Comparison of ENCODE assay signal across 8 cellular contexts in the genomic region with DNA sequence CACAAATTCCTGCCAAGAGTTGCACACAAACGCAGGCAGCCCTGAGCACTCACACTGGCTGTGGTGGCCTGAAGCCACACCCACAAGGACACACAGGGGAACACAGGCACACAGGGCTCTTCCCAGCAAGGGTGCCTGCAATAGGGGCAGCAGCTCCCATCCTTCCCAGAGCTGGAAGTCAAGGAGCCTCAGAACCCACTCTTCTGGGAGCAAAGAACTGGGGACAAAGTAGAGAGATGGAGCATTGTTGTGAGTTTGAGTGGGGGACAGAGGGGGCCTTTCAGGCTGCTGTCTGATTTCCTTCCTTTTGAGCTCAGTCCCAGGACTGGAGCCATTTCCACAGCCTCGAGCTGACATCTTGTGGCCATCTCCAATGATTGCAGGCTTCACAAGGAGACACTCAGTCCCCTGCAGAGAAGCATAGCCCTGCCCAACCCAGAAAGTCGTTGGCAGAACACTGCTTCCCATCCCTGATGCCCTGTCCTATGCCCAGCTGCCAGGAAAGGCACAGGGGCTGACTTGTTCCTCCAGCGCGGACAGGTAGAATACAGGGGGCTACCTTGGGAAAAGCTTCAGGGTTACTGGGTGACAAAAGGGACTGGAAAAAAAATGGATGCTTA. TPM values are rescaled to one million over a fixed set of nuclear protein-coding genes. Genes with fewer than 3 reads are reported as not detected.
A peak's percentile ranks its signal among the peaks of the same experiment; 100 is the strongest.
DNase-seq lines count a peak whose midpoint lies in the region; ATAC-seq and TF ChIP-seq lines count a peak whose summit lies in the region.

No MANE protein-coding gene starts in this region.

- H3K4me1 ChIP-seq in thyroid gland = peaks cover 0 to 5% of the 10 kb centered on the region in 2 donors

- peak; percentile 55 for DNase-seq in activated CD4-positive, alpha-beta T cell treated with anti-CD3 and anti-CD28 coated beads for 48 hours
- no peak for DNase-seq in activated CD4-positive, alpha-beta T cell treated with anti-CD3 and anti-CD28 coated beads, Interleukin-2, amount 50 U/mL, for 1 hour
- peak; percentile 79 for DNase-seq in LHCN-M2 (ENCODE audit: low read depth)
- DNase-seq in SK-N-DZ (ENCODE audit: low spot score) = peak; percentile 79
- DNase-seq in dermis microvascular lymphatic vessel endothelial cell (ENCODE audit: low read depth in 2 of 2) = peak; percentile 55 to 73
- peak; percentile 76 to 82 for DNase-seq in lung microvascular endothelial cell (ENCODE audit: low read depth in 2 of 2)
- peak; percentile 41 to 48 for DNase-seq in thyroid gland

- peaks cover 8% of the 10 kb centered on the region for H3K27me3 ChIP-seq in thyroid gland

- no peak overlapping the region for H3K27ac ChIP-seq in thyroid gland

- no peak overlapping the region for H3K4me3 ChIP-seq in thyroid gland (replicated peaks in 1 of 3)

- 11 to 16% methylated on average over 5 of the region's 5 CpGs for WGBS in thyroid gland, 2 donors

- no peaks in the 10 kb centered on the region for H3K9me3 ChIP-seq in thyroid gland

- no peak for TF ChIP-seq POLR2A in thyroid gland (IDR thresholded peaks at IDR 0.05)

- H3K36me3 ChIP-seq in thyroid gland = no peaks in the 10 kb centered on the region

- no peak for ATAC-seq in HG03097 (IDR thresholded peaks at IDR 0.05; ENCODE audit: low FRiP score, unreplicated experiment)

- TF ChIP-seq CTCF in thyroid gland (IDR thresholded peaks at IDR 0.05) = peak in 4 of 6 experiments; percentile 35 to 56 (median 49)

- intact Hi-C loops in thyroid gland (cut with DNase I) = no loop called here

RNA-seq across cellular contexts. Expression of gene SLF2, which starts 34.4 kb away (rescaled TPM):
- total RNA-seq in LHCN-M2 (2014; rRNA removed) (66.2 and 120 TPM in 2 replicates), dermis microvascular lymphatic vessel endothelial cell (17.1 and 22.8 TPM in 2 replicates), lung microvascular endothelial cell (13.1 and 21.2 TPM in 2 replicates), thyroid gland (10 to 100 TPM; 34.1 to 47.9 (median 40.4) TPM)
- 9.2 TPM for polyA plus RNA-seq in LHCN-M2 (2012)
- polyA plus RNA-seq in SK-N-DZ (2014; cell fraction: cytosol; rRNA removed) = 16.9 and 18.3 TPM in 2 replicates
- polyA plus RNA-seq in SK-N-DZ (2014; cell fraction: nucleus; rRNA removed) = 22.1 and 32.0 TPM in 2 replicates
